Comparison of ENCODE assay signal across 1 cellular context in genomic region chr5:173004447-173004846, GRCh38.
TF ChIP-seq lines count a peak whose summit lies in the region.

No MANE protein-coding gene starts in this region.

TF ChIP-seq in WTC11, 78 proteins besides CTCF, POLR2A, EP300 and RAD21 (continued from another document):
- TF ChIP-seq, protein P1, sequence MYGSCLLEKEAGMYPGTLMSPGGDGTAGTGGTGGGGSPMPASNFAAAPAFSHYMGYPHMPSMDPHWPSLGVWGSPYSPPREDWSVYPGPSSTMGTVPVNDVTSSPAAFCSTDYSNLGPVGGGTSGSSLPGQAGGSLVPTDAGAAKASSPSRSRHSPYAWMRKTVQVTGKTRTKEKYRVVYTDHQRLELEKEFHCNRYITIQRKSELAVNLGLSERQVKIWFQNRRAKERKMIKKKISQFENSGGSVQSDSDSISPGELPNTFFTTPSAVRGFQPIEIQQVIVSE (CRISPR knock-in tag; IDR thresholded peaks at IDR 0.05; ENCODE audit: borderline replicate concordance) = no peak
- TF ChIP-seq JAZF1 (CRISPR knock-in tag; IDR thresholded peaks at IDR 0.05) (no peak), ETV6 (CRISPR knock-in tag; IDR thresholded peaks at IDR 0.05) (no peak), TEAD4 (CRISPR knock-in tag; IDR thresholded peaks at IDR 0.05) (no peak), PRRX2 (CRISPR knock-in tag; IDR thresholded peaks at IDR 0.05) (no peak), FOXJ3 (CRISPR knock-in tag; IDR thresholded peaks at IDR 0.05; ENCODE audit: borderline replicate concordance) (no peak), SOX15 (CRISPR knock-in tag; IDR thresholded peaks at IDR 0.05) (no peak), ZNF396 (CRISPR knock-in tag; IDR thresholded peaks at IDR 0.05; ENCODE audit: borderline replicate concordance) (no peak)
